In the genomic region with DNA sequence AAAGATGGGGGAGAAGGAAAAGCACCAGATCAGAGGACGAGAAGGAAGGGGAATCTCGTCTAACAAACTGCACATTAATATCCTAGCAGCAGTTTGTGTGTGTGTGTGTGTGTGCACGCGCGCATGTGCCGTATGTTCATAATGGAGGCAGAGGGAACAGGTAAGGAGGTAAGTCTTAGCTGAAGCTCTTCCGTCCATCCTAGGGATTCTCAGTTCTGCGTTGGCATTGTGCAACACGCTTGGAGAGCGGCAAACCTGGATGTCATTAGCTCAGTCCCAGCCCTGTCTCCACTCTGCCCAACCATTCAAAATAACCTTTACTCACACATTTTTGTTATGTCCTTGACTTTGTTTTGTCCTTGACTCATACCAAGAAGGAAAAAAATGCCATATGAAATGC, we compare ENCODE assay signal across 8 cellular contexts. TPM values are rescaled to one million over a fixed set of nuclear protein-coding genes. Genes with fewer than 3 reads are reported as not detected.
DNase-seq lines count a peak whose midpoint lies in the region; ATAC-seq, FAIRE-seq and TF ChIP-seq lines count a peak whose summit lies in the region.
"Had no signal": no experiment of that assay in that cellular context is flagged by ENCODE, and none has a peak within 500 bp of the region (broad histone marks: within the 10 kb centered on the region; RNA-seq: fewer than 3 reads in every experiment).

No MANE protein-coding gene starts in this region.

- DNase-seq in cardiac fibroblast (ENCODE audit: low read depth in 2 of 2) (peak; percentile 27 to 32), pancreas (no peak), neuronal stem cell (ENCODE audit: low spot score) (no peak)
- DNase-seq: activated T-cell treated with anti-CD3 and anti-CD28 coated beads, Interleukin-2, amount 50 U/mL, for 1 hour; NCI-H510A treated with DMSO at 0.1 percent for 48 hours; WERI-Rb-1 had no signal

- H2BK5ac ChIP-seq in neuronal stem cell (ENCODE audit: low read length), result no peak overlapping the region

- H3K27ac ChIP-seq in pancreas, result no peak overlapping the region
- no peak overlapping the region for H3K27ac ChIP-seq in neuronal stem cell (replicated peaks; ENCODE audit: low read length)
- H3K27ac ChIP-seq: WERI-Rb-1 had no signal

- H4K91ac ChIP-seq in neuronal stem cell (ENCODE audit: low read depth, low read length, poor library complexity), result no peak overlapping the region

- no peak overlapping the region for H3K14ac ChIP-seq in neuronal stem cell (ENCODE audit: low read length)

- H2BK120ac ChIP-seq in neuronal stem cell (ENCODE audit: low read depth, low read length), result no peak overlapping the region

- FAIRE-seq in pancreas (lab: Jason Lieb, UNC), result no peak

- no peak overlapping the region for H2BK15ac ChIP-seq in neuronal stem cell (ENCODE audit: low read length)

- TF ChIP-seq CTCF in cardiac fibroblast (IDR thresholded peaks at IDR 0.05; ENCODE audit: low read depth, low read length) (no peak), pancreas (IDR thresholded peaks at IDR 0.05) (no peak)

- H3K4me1 ChIP-seq in pancreas, result peaks cover 0 to 7% (median 0%) of the 10 kb centered on the region in 3 donors
- H3K4me1 ChIP-seq in neuronal stem cell (ENCODE audit: control insufficient read depth in 2 of 2, insufficient read depth in 1 of 2, low read depth in 1 of 2, low read length in 2 of 2), result peaks cover 6 to 14% of the 10 kb centered on the region in 2 donors

- no peak overlapping the region for H4K8ac ChIP-seq in neuronal stem cell (ENCODE audit: low read depth, low read length)

- H2AK5ac ChIP-seq in neuronal stem cell (ENCODE audit: low read depth, low read length), result no peak overlapping the region

- H2AFZ ChIP-seq in neuronal stem cell (ENCODE audit: low read length), result no peak overlapping the region

- no peak overlapping the region for H3K4ac ChIP-seq in neuronal stem cell (ENCODE audit: low read length)

- no peak overlapping the region for H3K4me3 ChIP-seq in cardiac fibroblast (replicated peaks in 1 of 2; ENCODE audit: low read depth in 2 of 2, low read length in 2 of 2)
- H3K4me3 ChIP-seq in pancreas, result no peak overlapping the region
- peak overlapping the region in 1 of 2 donors; percentile 47 for H3K4me3 ChIP-seq in neuronal stem cell (ENCODE audit: low read length in 2 of 2)

- H3K27me3 ChIP-seq in pancreas, result no peaks in the 10 kb centered on the region
- no peaks in the 10 kb centered on the region for H3K27me3 ChIP-seq in neuronal stem cell (ENCODE audit: control insufficient read depth in 3 of 3, insufficient read depth in 3 of 3, low read depth in 1 of 3, low read length in 3 of 3)

- peaks cover 1% of the 10 kb centered on the region for H3K79me1 ChIP-seq in neuronal stem cell (ENCODE audit: low read depth, low read length)

- WGBS in pancreas, 2 donors, result 20 to 23% methylated on average over 10 of the region's 10 CpGs
- no CpG with 5 or more reads among the region's 10 CpGs for WGBS in neuronal stem cell (ENCODE audit: extremely low coverage in 2 of 2, insufficient read length in 2 of 2, insufficient replicate concordance in 1 of 2), 2 donors

- H3K36me3 ChIP-seq in pancreas (no peaks in the 10 kb centered on the region), neuronal stem cell (replicated peaks in 1 of 2; ENCODE audit: control insufficient read depth in 2 of 2, insufficient read depth in 2 of 2, low read length in 2 of 2) (peaks cover 2 to 7% of the 10 kb centered on the region in 2 donors)
- H3K36me3 ChIP-seq: WERI-Rb-1 had no signal

- ATAC-seq in pancreas (peak; percentile 11 to 24 (median 20)), GM21825 (IDR thresholded peaks at IDR 0.05; ENCODE audit: unreplicated experiment) (no peak)

- no peak overlapping the region for H3K4me2 ChIP-seq in neuronal stem cell (ENCODE audit: insufficient read depth, low read length, poor library complexity, severe bottlenecking)

- no peaks in the 10 kb centered on the region for H3K9me3 ChIP-seq in pancreas
- no peaks in the 10 kb centered on the region for H3K9me3 ChIP-seq in neuronal stem cell (replicated peaks in 1 of 2; ENCODE audit: control insufficient read depth in 2 of 2, insufficient read depth in 1 of 2, low read depth in 1 of 2, low read length in 2 of 2)

- H2BK12ac ChIP-seq in neuronal stem cell (ENCODE audit: low read length), result no peak overlapping the region

- no peak overlapping the region for H3K23ac ChIP-seq in neuronal stem cell (ENCODE audit: low read depth, low read length, poor library complexity)

- intact Hi-C loops in pancreas (cut with DNase I), result loop anchor here in 1 of 3 donors (10.0 kb wide), 1 partner anchor 169 kb away; a partner anchor contains a TSS

- H3K18ac ChIP-seq in neuronal stem cell (ENCODE audit: low read length), result no peak overlapping the region

- no peak overlapping the region for H3K9ac ChIP-seq in neuronal stem cell (ENCODE audit: low read depth, low read length, poor library complexity)

RNA-seq across cellular contexts. Expression of a gene that starts 1.6 kb away (rescaled TPM):
- total RNA-seq in pancreas, result 100 to 1,000 TPM in 2 of 6 donors, 10 to 100 TPM in 4; 20.2 to 212 (median 66.8) TPM
- polyA plus RNA-seq in pancreas, result 10 to 100 TPM; 54.9 to 66.1 TPM
- 7.2 TPM for polyA plus RNA-seq in neuronal stem cell (2013, experiment 1 of 2)
- 7.5 TPM for polyA plus RNA-seq in neuronal stem cell (2013, experiment 2 of 2)

RNA-seq across cellular contexts. Expression of a gene that starts 15.1 kb away (rescaled TPM):
- total RNA-seq in pancreas, result 10 to 100 TPM; 36.8 to 57.7 (median 44.7) TPM
- polyA plus RNA-seq in pancreas, result 10 to 100 TPM; 36.5 to 60.5 TPM
- polyA plus RNA-seq in neuronal stem cell (2013, experiment 1 of 2), result 22.9 TPM
- polyA plus RNA-seq in neuronal stem cell (2013, experiment 2 of 2), result 21.6 TPM

RNA-seq across cellular contexts. Expression of a gene that starts 33.4 kb away (rescaled TPM):
- 100 to 1,000 TPM in 1 of 6 donors, 10 to 100 TPM in 5; 20.4 to 162 (median 58.8) TPM for total RNA-seq in pancreas
- 10 to 100 TPM; 36.5 to 47.2 TPM for polyA plus RNA-seq in pancreas
- polyA plus RNA-seq in neuronal stem cell (2013, experiment 1 of 2), result 1.7 TPM
- 2.0 TPM for polyA plus RNA-seq in neuronal stem cell (2013, experiment 2 of 2)

RNA-seq across cellular contexts. Expression of a gene that starts 34.8 kb away (rescaled TPM):
- total RNA-seq in pancreas, result 1 to 10 TPM in 5 of 6 donors, under 1 TPM in 1; 0.73 to 3.2 (median 2.2) TPM
- 1 to 10 TPM; 3.9 to 7.8 TPM for polyA plus RNA-seq in pancreas
- polyA plus RNA-seq in neuronal stem cell (2013, experiment 1 of 2), result 0.46 TPM
- polyA plus RNA-seq in neuronal stem cell (2013, experiment 2 of 2), result 0.64 TPM
- total RNA-seq: skeletal muscle tissue had no signal

RNA-seq across cellular contexts. Expression of a gene that starts 36.3 kb away (rescaled TPM):
- total RNA-seq in pancreas, result 10 to 100 TPM in 5 of 6 donors, 1 to 10 TPM in 1; 7.8 to 26.2 (median 13.1) TPM
- 10 to 100 TPM; 21.6 to 25.8 TPM for polyA plus RNA-seq in pancreas
- 26.6 TPM for polyA plus RNA-seq in neuronal stem cell (2013, experiment 1 of 2)
- 26.6 TPM for polyA plus RNA-seq in neuronal stem cell (2013, experiment 2 of 2)

Comparison
In these comparisons a context has a peak if more than half of its experiments do, and no peak if none do; other contexts are left out.
1. DNase-seq: peak in cardiac fibroblast (2 of 2); none in pancreas (0 of 6) and neuronal stem cell (single experiment).